ENCODE assay signal across 8 cellular contexts in genomic region chr17:5418858-5419355, GRCh38. TPM values are rescaled to one million over a fixed set of nuclear protein-coding genes. Genes with fewer than 3 reads are reported as not detected.
DNase-seq lines count a peak whose midpoint lies in the region; ATAC-seq, FAIRE-seq and TF ChIP-seq lines count a peak whose summit lies in the region.

No MANE protein-coding gene starts in this region.

- WGBS in right cardiac atrium: under 1% methylated on average over 26 of the region's 26 CpGs
- WGBS in small intestine, 3 donors: 0 to 1% (median 0%) methylated on average over 26 of the region's 26 CpGs

- peak; percentile 41 for DNase-seq in NCI-H2107 treated with DMSO at 0.1 percent for 48 hours (lab: John Stamatoyannopoulos, UW; ENCODE audit: unreplicated experiment)
- no peak for DNase-seq in NCI-H2107 (lab: John Stamatoyannopoulos, UW)
- peak; percentile 59 to 88 for DNase-seq in PC-9
- peak in 1 of 3 donors; percentile 25 for DNase-seq in right cardiac atrium
- DNase-seq in small intestine: peak; percentile 71
- DNase-seq in urothelium cell line (ENCODE audit: low spot score): no peak

- no peaks in the 10 kb centered on the region for H4K20me1 ChIP-seq in PC-9 (ENCODE audit: insufficient read depth)

- no peaks in the 10 kb centered on the region for H3K9me3 Mint-ChIP-seq in activated naive CD8-positive, alpha-beta T cell (ENCODE audit: low read depth)

- intact Hi-C loops in PC-9 (cut with micrococcal nuclease; ENCODE audit: unreplicated experiment): loop anchor here (10.0 kb wide), 1 partner anchor 174 kb away; no protein-coding TSS in a partner anchor
- intact Hi-C loops in right cardiac atrium (cut with DNase I): no loop called here

- peak overlapping the region; percentile 100 for H3K4me3 Mint-ChIP-seq in activated naive CD8-positive, alpha-beta T cell

- no peak for TF ChIP-seq CTCF in PC-9 (conservative IDR thresholded peaks at IDR 0.05)

- peak overlapping the region; percentile 100 for H3K4me2 ChIP-seq in PC-9

- FAIRE-seq in small intestine (lab: Jason Lieb, UNC): no peak
- no peak for FAIRE-seq in urothelium cell line (lab: Jason Lieb, UNC)

- peak overlapping the region; percentile 100 for H3K27ac Mint-ChIP-seq in activated naive CD8-positive, alpha-beta T cell

- BruUV-seq in PC-9 (replicated peaks; lab: Mats Ljungman, UMichigan): no TSS peak

- H3K4me3 ChIP-seq in PC-9 (peak overlapping the region; percentile 98), right cardiac atrium (ENCODE audit: low read length) (peak overlapping the region; percentile 72), small intestine (ENCODE audit: low read depth in 1 of 2, low read length in 2 of 2) (peak overlapping the region; percentile 72 to 88)

- ATAC-seq in HG03095 (IDR thresholded peaks at IDR 0.05; ENCODE audit: unreplicated experiment) (peak; percentile 38), right cardiac atrium (peak; percentile 1)

- H3K9me2 ChIP-seq in PC-9 (ENCODE audit: insufficient read depth): no peaks in the 10 kb centered on the region

- peaks cover 62% of the 10 kb centered on the region for H3F3A ChIP-seq in PC-9 (ENCODE audit: insufficient read depth, low read depth)

- H3K79me2 ChIP-seq in PC-9 (ENCODE audit: low read depth): peaks cover 71% of the 10 kb centered on the region

- H3K36me3 Mint-ChIP-seq in activated naive CD8-positive, alpha-beta T cell: peaks cover 7% of the 10 kb centered on the region

- H3K27ac ChIP-seq in PC-9 (peak overlapping the region; percentile 99), right cardiac atrium (ENCODE audit: low read length) (peak overlapping the region; percentile 86), small intestine (ENCODE audit: low read depth in 1 of 2, low read length in 1 of 2) (peak overlapping the region; percentile 89 to 97)

- H3K9me3 ChIP-seq in PC-9 (ENCODE audit: insufficient read depth, low read depth) (no peaks in the 10 kb centered on the region), right cardiac atrium (ENCODE audit: control insufficient read depth, low read length) (no peaks in the 10 kb centered on the region), small intestine (ENCODE audit: control insufficient read depth, low read depth) (no peaks in the 10 kb centered on the region)

- H3K27me3 ChIP-seq in PC-9 (ENCODE audit: insufficient read depth, low read depth) (no peaks in the 10 kb centered on the region), right cardiac atrium (ENCODE audit: control insufficient read depth, insufficient read depth) (no peaks in the 10 kb centered on the region), small intestine (ENCODE audit: control insufficient read depth in 2 of 2, insufficient read depth in 2 of 2, low read length in 2 of 2) (no peaks in the 10 kb centered on the region)

- H3K36me3 ChIP-seq in PC-9 (ENCODE audit: low read depth) (peaks cover 48% of the 10 kb centered on the region), small intestine (ENCODE audit: control insufficient read depth in 2 of 2, insufficient read depth in 2 of 2, low read length in 2 of 2) (peaks cover 3 to 4% of the 10 kb centered on the region in 2 donors)

- CTCF ChIA-PET in PC-9 (lab: Charles Lee): interaction anchor here (0.9 to 1.1 kb wide), 2 partner anchors 21 to 469 kb away, joined by 3 to 9 read pairs; partner anchors contain the start of gene C1QBP

- no peaks in the 10 kb centered on the region for H3K27me3 Mint-ChIP-seq in activated naive CD8-positive, alpha-beta T cell

- H2AFZ ChIP-seq in PC-9: peak overlapping the region; percentile 87

- peaks cover 58% of the 10 kb centered on the region for H3K4me1 ChIP-seq in PC-9 (replicated peaks; ENCODE audit: insufficient read depth)
- peaks cover 2% of the 10 kb centered on the region for H3K4me1 ChIP-seq in right cardiac atrium (ENCODE audit: control insufficient read depth, insufficient read depth, low read length)
- peaks cover 2 to 3% of the 10 kb centered on the region in 2 donors for H3K4me1 ChIP-seq in small intestine (ENCODE audit: control insufficient read depth in 2 of 2, insufficient read depth in 1 of 2, low read depth in 1 of 2, low read length in 1 of 2)

- POLR2A ChIA-PET in PC-9 (lab: Charles Lee; ENCODE audit: unreplicated experiment): interaction anchor here (0.5 to 0.7 kb wide), 3 partner anchors 22 to 135 kb away, joined by 3 to 4 read pairs (median 3); no protein-coding TSS in a partner anchor

- peaks cover 48% of the 10 kb centered on the region for H3K4me1 Mint-ChIP-seq in activated naive CD8-positive, alpha-beta T cell (ENCODE audit: low read depth)

RNA-seq across cellular contexts. Expression of gene NUP88, which starts 0.6 kb away (rescaled TPM):
- total RNA-seq in PC-9 (2021): 88.6 and 93.1 TPM in 2 replicates
- 10 to 100 TPM; 28.5 to 42.1 (median 33.8) TPM for total RNA-seq in right cardiac atrium
- polyA plus RNA-seq in right cardiac atrium: 38.5 TPM
- polyA plus RNA-seq in small intestine: 10 to 100 TPM; 62.0 to 71.2 (median 65.7) TPM

RNA-seq across cellular contexts. Expression of gene RPAIN, which starts 1.1 kb away (rescaled TPM):
- total RNA-seq in PC-9 (2021) (56.3 and 70.2 TPM in 2 replicates), right cardiac atrium (10 to 100 TPM; 28.3 to 31.4 (median 28.7) TPM)
- polyA plus RNA-seq in right cardiac atrium (46.7 TPM), small intestine (10 to 100 TPM; 27.3 to 32.6 (median 29.2) TPM)

RNA-seq across cellular contexts. Expression of gene C1QBP, which starts 20.0 kb away (rescaled TPM):
- 206 and 230 TPM in 2 replicates for total RNA-seq in PC-9 (2021)
- total RNA-seq in right cardiac atrium: 100 to 1,000 TPM in 1 of 4 donors, 10 to 100 TPM in 3; 86.7 to 101 (median 93.8) TPM
- 143 TPM for polyA plus RNA-seq in right cardiac atrium
- 100 to 1,000 TPM in 1 of 3 donors, 10 to 100 TPM in 2; 83.9 to 291 (median 95.1) TPM for polyA plus RNA-seq in small intestine

RNA-seq across cellular contexts. Expression of gene DHX33, which starts 49.9 kb away (rescaled TPM):
- total RNA-seq in PC-9 (2021): 25.4 and 28.1 TPM in 2 replicates
- total RNA-seq in right cardiac atrium: 1 to 10 TPM; 5.1 to 8.5 (median 6.1) TPM
- 2.7 TPM for polyA plus RNA-seq in right cardiac atrium
- 1 to 10 TPM; 2.4 to 7.6 (median 3.1) TPM for polyA plus RNA-seq in small intestine

Comparison
In these comparisons a context has a peak if more than half of its experiments do, and no peak if none do; other contexts are left out.
1. DNase-seq: peak in NCI-H2107 treated with DMSO at 0.1 percent for 48 hours (single experiment), PC-9 (2 of 2) and small intestine (single experiment); none in NCI-H2107 (single experiment) and urothelium cell line (single experiment).
2. Peak in every context shown above with its lines, with median percentiles within 50 percentile points of each other: H3K27ac ChIP-seq and H3K4me3 ChIP-seq.